9 cellular contexts compared by ENCODE assay signal in genomic region chr1:2133879-2134215, GRCh38.
A peak's percentile ranks its signal among the peaks of the same experiment; 100 is the strongest.
DNase-seq lines count a peak whose midpoint lies in the region; ATAC-seq, FAIRE-seq and TF ChIP-seq lines count a peak whose summit lies in the region.
"Had no signal": no experiment of that assay in that cellular context is flagged by ENCODE, and none has a peak within 500 bp of the region (broad histone marks: within the 10 kb centered on the region; RNA-seq: fewer than 3 reads in every experiment).

No MANE protein-coding gene starts in this region.

- H3K27ac Mint-ChIP-seq in CD8-positive, alpha-beta memory T cell: peak overlapping the region; percentile 47 to 97 (median 82)
- H3K27ac Mint-ChIP-seq in T-cell: peak overlapping the region in 1 of 2 donors; percentile 64

- H3K4me3 ChIP-seq in CD8-positive, alpha-beta memory T cell (ENCODE audit: low read length): peak overlapping the region; percentile 53
- peak overlapping the region; percentile 60 for H3K4me3 ChIP-seq in psoas muscle

- no peaks in the 10 kb centered on the region for H3K27me3 Mint-ChIP-seq in CD8-positive, alpha-beta memory T cell
- no peaks in the 10 kb centered on the region for H3K27me3 Mint-ChIP-seq in T-cell
- H3K27me3 Mint-ChIP-seq: T-helper 17 cell had no signal

- H3K4me1 ChIP-seq in CD8-positive, alpha-beta memory T cell (ENCODE audit: insufficient read depth, low read length): peaks cover 10% of the 10 kb centered on the region
- H3K4me1 ChIP-seq in psoas muscle: peaks cover 6% of the 10 kb centered on the region

- peak overlapping the region in 5 of 7 donors; percentile 80 to 94 (median 83) for H3K4me3 Mint-ChIP-seq in CD8-positive, alpha-beta memory T cell
- peak overlapping the region; percentile 72 to 87 (median 78) for H3K4me3 Mint-ChIP-seq in T-cell

- WGBS in psoas muscle, 3 donors: 71 to 74% (median 74%) methylated on average over 14 to 17 of the region's 17 CpGs

- H3K36me3 ChIP-seq in CD8-positive, alpha-beta memory T cell (ENCODE audit: insufficient read depth, low read length): no peaks in the 10 kb centered on the region
- H3K36me3 ChIP-seq in psoas muscle (ENCODE audit: insufficient read depth in 1 of 2, low read depth in 1 of 2): no peaks in the 10 kb centered on the region

- H3K9me3 Mint-ChIP-seq in CD8-positive, alpha-beta memory T cell: no peaks in the 10 kb centered on the region
- no peaks in the 10 kb centered on the region for H3K9me3 Mint-ChIP-seq in T-cell

- peaks cover 15 to 44% (median 21%) of the 10 kb centered on the region in 3 donors for H3K4me1 Mint-ChIP-seq in CD8-positive, alpha-beta memory T cell
- H3K4me1 Mint-ChIP-seq in T-cell: peaks cover 12 to 26% (median 25%) of the 10 kb centered on the region in 3 donors

- POLR2A ChIA-PET in CD8-positive, alpha-beta memory T cell (lab: Charles Lee): interaction anchor here (1.3 kb wide), 1 partner anchor 12 kb away, joined by 6 read pairs; no protein-coding TSS in a partner anchor
- POLR2A ChIA-PET in T-cell (lab: Charles Lee): interaction anchor here (0.7 to 1.0 kb wide), 2 partner anchors 15 to 98 kb away, joined by 3 to 5 read pairs; no protein-coding TSS in a partner anchor

- DNase-seq in CD8-positive, alpha-beta memory T cell: no peak
- DNase-seq in T-cell: peak in 1 of 34 experiments; percentile 19
- peak; percentile 49 for DNase-seq in left cardiac atrium
- DNase-seq in psoas muscle: no peak
- DNase-seq in RCC 7860 (ENCODE audit: low spot score): no peak
- no peak for DNase-seq in stimulated activated CD4-positive, alpha-beta T cell treated with anti-CD3 and anti-CD28 coated beads, Interleukin-15, amount 100 ng/mL, for 24 hours
- no peak for DNase-seq in NCI-H524 treated with DMSO at 0.1 percent for 48 hours (lab: John Stamatoyannopoulos, UW)

- FAIRE-seq in RCC 7860 (lab: Jason Lieb, UNC): no peak

- CTCF ChIA-PET in CD8-positive, alpha-beta memory T cell (lab: Charles Lee): interaction anchor here (1.2 to 1.8 kb wide), 3 partner anchors 15 to 89 kb away, joined by 3 to 11 read pairs (median 4); partner anchors contain the start of gene FAAP20
- CTCF ChIA-PET in T-cell (lab: Charles Lee): interaction anchor here in 1 of 2 donors (0.7 to 1.9 kb wide), 6 partner anchors 15 to 503 kb away, joined by 3 to 10 read pairs (median 4); partner anchors contain the start of gene FAAP20

- H3K9me3 ChIP-seq in CD8-positive, alpha-beta memory T cell (ENCODE audit: low read length): no peaks in the 10 kb centered on the region
- H3K9me3 ChIP-seq in psoas muscle: no peaks in the 10 kb centered on the region

- no peak for TF ChIP-seq CTCF in psoas muscle (IDR thresholded peaks at IDR 0.05)

- no peak for ATAC-seq in T-cell (replicated peaks in 1 of 4)
- no peak for ATAC-seq in left cardiac atrium
- no peak for ATAC-seq in psoas muscle
- no peak for ATAC-seq in HG02840 (IDR thresholded peaks at IDR 0.05; ENCODE audit: low FRiP score, unreplicated experiment)

- peak overlapping the region; percentile 53 for H3K27ac ChIP-seq in CD8-positive, alpha-beta memory T cell (ENCODE audit: low read depth, low read length)
- H3K27ac ChIP-seq in psoas muscle: peak overlapping the region; percentile 60

- intact Hi-C loops in left cardiac atrium (cut with DNase I): loop anchor here in 1 of 2 donors (2.0 kb wide), 1 partner anchor 41 kb away; no protein-coding TSS in a partner anchor
- intact Hi-C loops in psoas muscle (cut with DNase I): loop anchor here in 1 of 2 donors (2.0 kb wide), 1 partner anchor 41 kb away; no protein-coding TSS in a partner anchor

- H3K36me3 Mint-ChIP-seq in CD8-positive, alpha-beta memory T cell: peaks cover 0 to 7% (median 0%) of the 10 kb centered on the region in 3 donors
- no peaks in the 10 kb centered on the region for H3K36me3 Mint-ChIP-seq in T-cell

- H3K27me3 ChIP-seq in CD8-positive, alpha-beta memory T cell (ENCODE audit: insufficient read depth, low read length, poor library complexity, severe bottlenecking): no peaks in the 10 kb centered on the region
- peaks cover 0 to 58% (median 35%) of the 10 kb centered on the region in 3 donors for H3K27me3 ChIP-seq in psoas muscle (ENCODE audit: insufficient read depth in 3 of 3, low read length in 2 of 3)
